8 cellular contexts compared by ENCODE assay signal in the genomic region with DNA sequence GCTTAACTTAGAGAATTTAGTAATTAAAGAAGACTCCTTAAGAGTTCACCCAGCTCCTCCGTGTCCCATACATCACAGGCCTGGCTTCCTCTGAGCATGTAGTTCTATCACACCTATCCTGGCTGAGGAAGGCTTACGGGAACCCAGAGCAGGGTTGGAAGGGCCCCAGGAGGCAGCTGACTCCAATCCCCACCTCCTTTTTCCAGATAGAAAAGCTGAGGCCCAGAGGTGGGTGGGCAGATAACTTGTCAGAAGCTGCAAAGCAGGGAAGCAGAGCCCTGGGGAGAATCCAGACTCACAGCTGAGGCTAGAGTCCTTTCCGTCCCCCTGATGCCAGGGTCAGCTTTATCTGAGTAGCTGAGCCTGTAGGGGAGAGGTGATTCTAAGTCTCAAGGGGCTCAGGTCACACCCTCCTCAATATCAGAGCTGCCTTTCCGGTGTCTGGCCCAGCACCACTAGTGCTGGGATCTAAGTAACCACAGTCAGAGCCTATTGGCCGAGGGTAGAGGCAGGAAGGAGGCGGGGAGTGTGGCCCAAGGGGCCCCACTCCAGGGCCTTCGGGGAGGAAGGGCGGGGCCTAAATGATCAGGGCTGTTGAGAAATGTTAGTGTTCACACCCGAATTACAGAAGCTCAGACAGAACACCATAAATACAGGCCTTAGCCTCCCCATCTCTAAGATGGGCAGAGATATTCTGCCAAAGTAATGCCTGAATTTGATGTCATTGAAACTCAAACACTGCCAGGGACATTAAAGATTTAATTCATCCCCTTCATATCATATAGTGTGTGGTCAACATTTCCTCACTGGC. TPM values are rescaled to one million over a fixed set of nuclear protein-coding genes. Genes with fewer than 3 reads are reported as not detected.
DNase-seq lines count a peak whose midpoint lies in the region; ATAC-seq and TF ChIP-seq lines count a peak whose summit lies in the region.

No MANE protein-coding gene starts in this region.

- TF ChIP-seq CTCF in Peyer's patch (IDR thresholded peaks at IDR 0.05): no peak
- TF ChIP-seq CTCF in heart right ventricle (IDR thresholded peaks at IDR 0.05): no peak

- peak; percentile 24 for TF ChIP-seq POLR2A in Peyer's patch (IDR thresholded peaks at IDR 0.05)

- DNase-seq in Peyer's patch (peak in 2 of 3 donors; percentile 94 to 95), heart right ventricle (peak; percentile 81 to 87), NCI-H2029 treated with DMSO at 0.1 percent for 48 hours (lab: John Stamatoyannopoulos, UW) (no peak), NCI-H2107 (lab: John Stamatoyannopoulos, UW) (no peak)
- DNase-seq in activated effector memory CD4-positive, alpha-beta T cell treated with anti-CD3 and anti-CD28 coated beads, Interleukin-2, amount 50 U/mL, for 16 hours: peak; percentile 93
- peak; percentile 74 to 84 (median 80) for DNase-seq in stimulated activated CD4-positive, alpha-beta T cell treated with anti-CD3 and anti-CD28 coated beads, Interleukin-12 subunit alpha, Interleukin-12 subunit beta, amount 100 ng/mL, for 48 hours (ENCODE audit: low read depth in 2 of 3, low spot score in 1 of 3)

- intact Hi-C loops in heart right ventricle (cut with DNase I): no loop called here

- H3K27me3 ChIP-seq in Peyer's patch (no peaks in the 10 kb centered on the region), heart right ventricle (no peaks in the 10 kb centered on the region)

- H3K4me1 ChIP-seq in Peyer's patch (peaks cover 0 to 65% (median 33%) of the 10 kb centered on the region in 4 donors), heart right ventricle (peaks cover 27 to 100% (median 84%) of the 10 kb centered on the region in 9 donors)

- H3K36me3 ChIP-seq in Peyer's patch (no peaks in the 10 kb centered on the region), heart right ventricle (peaks cover 0 to 15% (median 0%) of the 10 kb centered on the region in 9 donors)

- 9 to 15% methylated on average over 9 of the region's 9 CpGs for WGBS in heart right ventricle, 2 donors

- peak; percentile 80 for ATAC-seq in GM18858 (IDR thresholded peaks at IDR 0.05; ENCODE audit: unreplicated experiment)
- peak; percentile 78 for ATAC-seq in HG02970 (IDR thresholded peaks at IDR 0.05; ENCODE audit: low FRiP score, unreplicated experiment)
- ATAC-seq in heart right ventricle: peak; percentile 91 to 95 (median 94)

- H3K4me3 ChIP-seq in Peyer's patch: peak overlapping the region; percentile 16 to 37 (median 20)
- peak overlapping the region in 5 of 10 donors; percentile 11 to 32 (median 17) for H3K4me3 ChIP-seq in heart right ventricle

- H3K27ac ChIP-seq in Peyer's patch (peak overlapping the region; percentile 82 to 90 (median 84)), heart right ventricle (peak overlapping the region; percentile 37 to 92 (median 86))

- no peaks in the 10 kb centered on the region for H3K9me3 ChIP-seq in Peyer's patch
- H3K9me3 ChIP-seq in heart right ventricle: no peaks in the 10 kb centered on the region

RNA-seq across cellular contexts. Expression of a gene that starts 9.9 kb away (rescaled TPM):
- total RNA-seq in Peyer's patch (10 to 100 TPM; 15.8 to 86.6 (median 33.3) TPM), heart right ventricle (100 to 1,000 TPM in 7 of 10 donors, 10 to 100 TPM in 3; 74.9 to 172 (median 104) TPM)
- 100 to 1,000 TPM in 1 of 2 donors, 10 to 100 TPM in 1; 50.8 to 191 TPM for polyA plus RNA-seq in heart right ventricle

RNA-seq across cellular contexts. Expression of a gene that starts 39.0 kb away (rescaled TPM):
- total RNA-seq in Peyer's patch (10 to 100 TPM; 15.1 to 27.2 (median 16.8) TPM), heart right ventricle (10 to 100 TPM; 30.5 to 47.1 (median 36.5) TPM)
- 10 to 100 TPM; 18.1 to 19.9 TPM for polyA plus RNA-seq in heart right ventricle

RNA-seq across cellular contexts. Expression of a gene that starts 56.4 kb away (rescaled TPM):
- total RNA-seq in Peyer's patch: 100 to 1,000 TPM in 1 of 4 donors, 10 to 100 TPM in 3; 11.2 to 228 (median 30.1) TPM
- 100 to 1,000 TPM; 182 to 275 (median 219) TPM for total RNA-seq in heart right ventricle
- 100 to 1,000 TPM; 137 to 162 TPM for polyA plus RNA-seq in heart right ventricle

Comparison
In these comparisons a context has a peak if more than half of its experiments do, and no peak if none do; other contexts are left out.
1. DNase-seq: peak in Peyer's patch (2 of 3), activated effector memory CD4-positive, alpha-beta T cell treated with anti-CD3 and anti-CD28 coated beads, Interleukin-2, amount 50 U/mL, for 16 hours (single experiment), heart right ventricle (2 of 2) and stimulated activated CD4-positive, alpha-beta T cell treated with anti-CD3 and anti-CD28 coated beads, Interleukin-12 subunit alpha, Interleukin-12 subunit beta, amount 100 ng/mL, for 48 hours (3 of 3); none in NCI-H2029 treated with DMSO at 0.1 percent for 48 hours (single experiment) and NCI-H2107 (single experiment).
2. Peak in every context shown above with its lines, with median percentiles within 50 percentile points of each other: ATAC-seq.